Comparison of ENCODE assay signal across 1 cellular context in the genomic region with DNA sequence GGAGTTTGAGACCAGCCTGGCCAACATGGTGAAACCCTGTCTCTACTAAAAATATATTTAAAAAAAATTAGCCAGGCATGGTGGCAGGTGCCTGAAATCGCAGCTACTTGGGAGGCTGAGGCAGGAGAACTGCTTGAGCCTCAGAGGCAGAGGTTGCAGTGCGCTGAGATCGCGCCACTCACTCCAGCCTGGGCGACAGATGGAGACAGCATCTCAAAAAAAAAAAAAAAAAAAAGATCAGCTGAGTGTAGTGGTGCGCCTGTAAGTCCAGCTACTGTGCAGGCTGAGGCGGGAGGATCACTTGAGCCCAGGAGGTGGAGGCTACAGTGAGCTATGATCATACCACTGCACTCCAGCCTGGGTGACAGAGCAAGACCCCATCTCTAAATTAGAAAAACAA.
A peak's percentile ranks its signal among the peaks of the same experiment; 100 is the strongest.
TF ChIP-seq lines count a peak whose summit lies in the region.

No MANE protein-coding gene starts in this region.

TF ChIP-seq in K562, 482 proteins besides CTCF, POLR2A, EP300 and RAD21 (continued from another document):
- TF ChIP-seq, protein P1, sequence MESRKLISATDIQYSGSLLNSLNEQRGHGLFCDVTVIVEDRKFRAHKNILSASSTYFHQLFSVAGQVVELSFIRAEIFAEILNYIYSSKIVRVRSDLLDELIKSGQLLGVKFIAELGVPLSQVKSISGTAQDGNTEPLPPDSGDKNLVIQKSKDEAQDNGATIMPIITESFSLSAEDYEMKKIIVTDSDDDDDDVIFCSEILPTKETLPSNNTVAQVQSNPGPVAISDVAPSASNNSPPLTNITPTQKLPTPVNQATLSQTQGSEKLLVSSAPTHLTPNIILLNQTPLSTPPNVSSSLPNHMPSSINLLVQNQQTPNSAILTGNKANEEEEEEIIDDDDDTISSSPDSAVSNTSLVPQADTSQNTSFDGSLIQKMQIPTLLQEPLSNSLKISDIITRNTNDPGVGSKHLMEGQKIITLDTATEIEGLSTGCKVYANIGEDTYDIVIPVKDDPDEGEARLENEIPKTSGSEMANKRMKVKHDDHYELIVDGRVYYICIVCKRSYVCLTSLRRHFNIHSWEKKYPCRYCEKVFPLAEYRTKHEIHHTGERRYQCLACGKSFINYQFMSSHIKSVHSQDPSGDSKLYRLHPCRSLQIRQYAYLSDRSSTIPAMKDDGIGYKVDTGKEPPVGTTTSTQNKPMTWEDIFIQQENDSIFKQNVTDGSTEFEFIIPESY (CRISPR knock-in tag; IDR thresholded peaks at IDR 0.05): peak; percentile 95
